In the genomic region with DNA sequence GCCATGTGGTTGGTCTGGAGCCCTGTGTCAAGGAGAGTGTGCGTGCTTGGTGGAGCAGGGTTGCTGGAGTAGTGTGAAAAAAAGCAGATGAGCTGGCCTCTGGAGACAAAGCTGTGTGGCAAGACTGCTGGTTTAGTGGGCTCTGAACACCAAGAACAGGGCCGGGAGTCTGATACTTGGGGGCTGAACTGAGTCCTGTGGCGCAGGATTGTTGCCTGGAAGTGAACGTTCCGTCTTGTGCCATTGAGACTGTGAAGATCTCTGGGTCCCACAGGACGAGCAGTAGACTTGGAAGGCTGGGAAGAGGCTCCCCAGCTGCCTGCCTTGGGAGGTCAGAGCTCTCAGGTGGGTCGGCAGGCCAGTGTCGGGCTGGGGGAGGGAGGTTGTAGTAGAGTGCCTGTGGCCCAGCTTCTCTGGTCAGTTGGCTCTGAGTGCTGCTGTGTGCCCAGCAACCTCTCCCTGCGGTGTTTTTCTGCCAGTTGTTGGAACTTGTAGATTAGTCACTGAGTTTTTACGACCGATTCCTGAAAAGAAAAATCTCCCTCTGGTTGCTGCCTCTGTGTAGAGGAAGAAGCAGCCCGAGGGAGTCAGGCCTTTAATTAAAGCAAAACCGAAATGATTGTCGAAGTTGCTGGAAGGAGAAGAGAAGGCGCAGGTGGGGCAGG, we compare ENCODE assay signal across 9 cellular contexts. TPM values are rescaled to one million over a fixed set of nuclear protein-coding genes. Genes with fewer than 3 reads are reported as not detected.
DNase-seq lines count a peak whose midpoint lies in the region; ATAC-seq, FAIRE-seq and TF ChIP-seq lines count a peak whose summit lies in the region.
"Not testable (repeated sequence)": the region's sequence is repeated elsewhere in the genome, so short reads cannot be mapped to it uniquely, and the experiment has no call there.
"Had no signal": no experiment of that assay in that cellular context is flagged by ENCODE, and none has a peak within 500 bp of the region (broad histone marks: within the 10 kb centered on the region; RNA-seq: fewer than 3 reads in every experiment).

No MANE protein-coding gene starts in this region.

- H3K9me3 Mint-ChIP-seq in CD14-positive monocyte; activated CD8-positive, alpha-beta T cell treated with anti-CD3 and anti-CD28 coated beads, Interleukin-2, amount 10 ng/mL, durations not matched to agents 7 days and 5 days (ENCODE audit: insufficient read depth): not testable (repeated sequence)

- H3K27ac Mint-ChIP-seq in CD14-positive monocyte; activated CD8-positive, alpha-beta T cell treated with anti-CD3 and anti-CD28 coated beads, Interleukin-2, amount 10 ng/mL, durations not matched to agents 7 days and 5 days: not testable (repeated sequence)

- TF ChIP-seq EP300 in ovary (IDR thresholded peaks at IDR 0.05), result not testable (repeated sequence)

- POLR2A ChIA-PET in activated CD8-positive, alpha-beta T cell treated with anti-CD3 and anti-CD28 coated beads, Interleukin-2, amount 10 ng/mL, durations not matched to agents 7 days and 5 days (lab: Charles Lee), result not testable (repeated sequence)

- not testable (repeated sequence) for H3K4me1 Mint-ChIP-seq in CD14-positive monocyte; activated CD8-positive, alpha-beta T cell treated with anti-CD3 and anti-CD28 coated beads, Interleukin-2, amount 10 ng/mL, durations not matched to agents 7 days and 5 days (ENCODE audit: low read depth)

- H3K9ac ChIP-seq in kidney (ENCODE audit: low read length in 2 of 2), result not testable (repeated sequence)

- FAIRE-seq in kidney (lab: Jason Lieb, UNC), result not testable (repeated sequence)

- not testable (repeated sequence) for TF ChIP-seq CTCF in CD14-positive monocyte (IDR thresholded peaks at IDR 0.05); HFF-Myc (IDR thresholded peaks at IDR 0.05; ENCODE audit: low read depth, low read length, missing control alignments); kidney (IDR thresholded peaks at IDR 0.05; ENCODE audit: borderline replicate concordance, extremely low read depth, insufficient read depth); ovary (IDR thresholded peaks at IDR 0.05); testis (IDR thresholded peaks at IDR 0.05)

- not testable (repeated sequence) for H3K4me3 Mint-ChIP-seq in CD14-positive monocyte; activated CD8-positive, alpha-beta T cell treated with anti-CD3 and anti-CD28 coated beads, Interleukin-2, amount 10 ng/mL, durations not matched to agents 7 days and 5 days

- H3K4me3 ChIP-seq in HFF-Myc (replicated peaks; ENCODE audit: low read depth, low read length), result peak overlapping the region; percentile 22; the same call in 1 of the 2 replicates
- not testable (repeated sequence) for H3K4me3 ChIP-seq in kidney (ENCODE audit: low read length in 2 of 2); ovary; testis

- not testable (repeated sequence) for H3K27me3 ChIP-seq in ovary, testis

- H3K36me3 ChIP-seq in kidney (ENCODE audit: control insufficient read depth in 1 of 2, insufficient read depth in 2 of 2, low read length in 2 of 2); ovary; testis (ENCODE audit: low read depth, missing control alignments): not testable (repeated sequence)

- intact Hi-C loops in CD14-positive monocyte (cut with micrococcal nuclease); kidney (cut with DNase I); ovary (cut with DNase I); testis (cut with DNase I; ENCODE audit: low total_unique reads): not testable (repeated sequence)

- not testable (repeated sequence) for ATAC-seq in activated CD8-positive, alpha-beta T cell treated with anti-CD3 and anti-CD28 coated beads, Interleukin-2, amount 10 ng/mL, durations not matched to agents 7 days and 5 days

- H3K27ac ChIP-seq in kidney (ENCODE audit: low read depth in 2 of 2, low read length in 2 of 2); ovary; testis: not testable (repeated sequence)

- CTCF ChIA-PET in activated CD8-positive, alpha-beta T cell treated with anti-CD3 and anti-CD28 coated beads, Interleukin-2, amount 10 ng/mL, durations not matched to agents 7 days and 5 days (lab: Charles Lee), result not testable (repeated sequence)

- WGBS in ovary, 3 donors, result 47 to 67% (median 65%) methylated on average over 5 of the region's 15 CpGs
- WGBS in testis, 2 donors, result 9% methylated on average over 5 of the region's 15 CpGs

- not testable (repeated sequence) for H3K9me3 ChIP-seq in kidney (ENCODE audit: control insufficient read depth in 1 of 2, low read length in 2 of 2); ovary; testis

- DNase-seq in CD14-positive monocyte (ENCODE audit: low spot score) (peak; percentile 16), kidney (peak; percentile 50), ovary (peak in 4 of 5 donors; percentile 6 to 37 (median 22)), testis (peak; percentile 20)
- not testable (repeated sequence) for DNase-seq in HFF-Myc (ENCODE audit: extremely low read depth, low read depth)
- DNase-seq in activated CD8-positive, alpha-beta T cell treated with anti-CD3 and anti-CD28 coated beads, Interleukin-2, amount 10 ng/mL, durations not matched to agents 7 days and 5 days, result peak; percentile 12
- DNase-seq in effector CD4-positive, alpha-beta T cell, result peak; percentile 1

- not testable (repeated sequence) for H3K4me1 ChIP-seq in kidney (ENCODE audit: control insufficient read depth in 1 of 2, insufficient read depth in 1 of 2, low read depth in 1 of 2, low read length in 2 of 2); ovary (ENCODE audit: insufficient read depth); testis

- TF ChIP-seq POLR2A in ovary (IDR thresholded peaks at IDR 0.05); testis (IDR thresholded peaks at IDR 0.05): not testable (repeated sequence)

- H3K36me3 Mint-ChIP-seq in CD14-positive monocyte; activated CD8-positive, alpha-beta T cell treated with anti-CD3 and anti-CD28 coated beads, Interleukin-2, amount 10 ng/mL, durations not matched to agents 7 days and 5 days (ENCODE audit: low read depth): not testable (repeated sequence)

- not testable (repeated sequence) for H3K27me3 Mint-ChIP-seq in CD14-positive monocyte (ENCODE audit: low read depth in 3 of 3); activated CD8-positive, alpha-beta T cell treated with anti-CD3 and anti-CD28 coated beads, Interleukin-2, amount 10 ng/mL, durations not matched to agents 7 days and 5 days (ENCODE audit: low read depth)

RNA-seq across cellular contexts. Expression of gene HIC2, which starts 1.9 kb away (rescaled TPM):
- polyA plus RNA-seq in CD14-positive monocyte, result under 1 TPM; 0.34 to 0.36 TPM
- total RNA-seq in activated CD8-positive, alpha-beta T cell treated with anti-CD3 and anti-CD28 coated beads, Interleukin-2, amount 10 ng/mL, durations not matched to agents 7 days and 5 days, result 1 to 10 TPM; 4.1 to 4.8 TPM
- total RNA-seq in kidney, result 4.2 TPM
- polyA plus RNA-seq in kidney (ENCODE audit: insufficient read depth, low read depth, low replicate concordance), result 1.4 TPM
- 1 to 10 TPM; 2.9 to 8.6 (median 6.6) TPM for total RNA-seq in ovary
- 1 to 10 TPM; 1.3 to 3.3 TPM for polyA plus RNA-seq in ovary
- 10 to 100 TPM; 24.0 to 24.4 TPM for total RNA-seq in testis
- polyA plus RNA-seq in testis (ENCODE audit: insufficient read depth, low read depth, low replicate concordance), result 11.1 TPM

RNA-seq across cellular contexts. Expression of gene RIMBP3B, which starts 35.6 kb away (rescaled TPM):
- polyA plus RNA-seq in CD14-positive monocyte (under 1 TPM in 1 of 2 donors, not detected in 1; 0.17 TPM), kidney (ENCODE audit: insufficient read depth, low read depth, low replicate concordance) (not detected), ovary (not detected), testis (ENCODE audit: insufficient read depth, low read depth, low replicate concordance) (32.9 TPM)
- total RNA-seq in activated CD8-positive, alpha-beta T cell treated with anti-CD3 and anti-CD28 coated beads, Interleukin-2, amount 10 ng/mL, durations not matched to agents 7 days and 5 days, result under 1 TPM; 0.18 to 0.68 TPM
- total RNA-seq in kidney (0.16 TPM), ovary (under 1 TPM in 5 of 7 donors, not detected in 2; 0.08 to 0.20 (median 0.12) TPM), testis (10 to 100 TPM; 12.1 to 16.9 TPM)
- total RNA-seq: Peyer's patch had no signal

RNA-seq across cellular contexts. Expression of gene TMEM191C, which starts 48.1 kb away (rescaled TPM):
- 1 to 10 TPM; 1.6 to 4.0 TPM for polyA plus RNA-seq in CD14-positive monocyte
- total RNA-seq in activated CD8-positive, alpha-beta T cell treated with anti-CD3 and anti-CD28 coated beads, Interleukin-2, amount 10 ng/mL, durations not matched to agents 7 days and 5 days, result 1 to 10 TPM; 1.1 to 2.4 TPM
- 1.4 TPM for total RNA-seq in kidney
- polyA plus RNA-seq in kidney (ENCODE audit: insufficient read depth, low read depth, low replicate concordance), result 2.1 TPM
- 1 to 10 TPM in 5 of 7 donors, under 1 TPM in 2; 0.37 to 2.4 (median 1.1) TPM for total RNA-seq in ovary
- polyA plus RNA-seq in ovary, result 1 to 10 TPM in 1 of 2 donors, under 1 TPM in 1; 0.27 to 1.4 TPM
- total RNA-seq in testis, result 10 to 100 TPM; 54.4 to 78.2 TPM
- 35.3 TPM for polyA plus RNA-seq in testis (ENCODE audit: insufficient read depth, low read depth, low replicate concordance)
- total RNA-seq: M059J had no signal

Comparison
In these comparisons a context has a peak if more than half of its experiments do, and no peak if none do; other contexts are left out.
1. RNA of gene RIMBP3B, which starts 35.6 kb away (total RNA-seq): 12.1 to 16.9 TPM in testis; 0.18 to 0.68 TPM in activated CD8-positive, alpha-beta T cell treated with anti-CD3 and anti-CD28 coated beads, Interleukin-2, amount 10 ng/mL, durations not matched to agents 7 days and 5 days, 0.16 TPM in kidney (single experiment) and 0.08 to 0.20 TPM in ovary; every median in the first group is over 4 times any median in the second.
2. RNA of gene TMEM191C, which starts 48.1 kb away (total RNA-seq): 54.4 to 78.2 TPM in testis; 1.1 to 2.4 TPM in activated CD8-positive, alpha-beta T cell treated with anti-CD3 and anti-CD28 coated beads, Interleukin-2, amount 10 ng/mL, durations not matched to agents 7 days and 5 days, 1.4 TPM in kidney (single experiment) and 0.37 to 2.4 TPM in ovary; every median in the first group is over 10 times any median in the second.